1 cellular context compared by ENCODE assay signal in genomic region chr11:35403765-35404396, GRCh38.
TF ChIP-seq lines count a peak whose summit lies in the region.

No MANE protein-coding gene starts in this region.

TF ChIP-seq in HepG2, 621 proteins besides CTCF, POLR2A, EP300 and RAD21 (continued from another document):
- TF ChIP-seq ZNF234 (CRISPR knock-in tag; conservative IDR thresholded peaks at IDR 0.05) = no peak
- peak; percentile 35; the same call in 1 of the 2 replicates for TF ChIP-seq PAXIP1 (CRISPR knock-in tag; conservative IDR thresholded peaks at IDR 0.05)
- no peak for TF ChIP-seq NFYC (CRISPR knock-in tag; IDR thresholded peaks at IDR 0.05)
- no peak for TF ChIP-seq MBD4 (IDR thresholded peaks at IDR 0.05; ENCODE audit: borderline replicate concordance, low read length)
- TF ChIP-seq ZNF44 (CRISPR knock-in tag; IDR thresholded peaks at IDR 0.05) = no peak
- TF ChIP-seq NRL (CRISPR knock-in tag; IDR thresholded peaks at IDR 0.05; ENCODE audit: borderline replicate concordance) = no peak
- 0 out of 2 replicates have a peak, but pooled peaks have one; percentile 67 for TF ChIP-seq ZNF678 (CRISPR knock-in tag; IDR thresholded peaks at IDR 0.05)
- TF ChIP-seq, protein P1, sequence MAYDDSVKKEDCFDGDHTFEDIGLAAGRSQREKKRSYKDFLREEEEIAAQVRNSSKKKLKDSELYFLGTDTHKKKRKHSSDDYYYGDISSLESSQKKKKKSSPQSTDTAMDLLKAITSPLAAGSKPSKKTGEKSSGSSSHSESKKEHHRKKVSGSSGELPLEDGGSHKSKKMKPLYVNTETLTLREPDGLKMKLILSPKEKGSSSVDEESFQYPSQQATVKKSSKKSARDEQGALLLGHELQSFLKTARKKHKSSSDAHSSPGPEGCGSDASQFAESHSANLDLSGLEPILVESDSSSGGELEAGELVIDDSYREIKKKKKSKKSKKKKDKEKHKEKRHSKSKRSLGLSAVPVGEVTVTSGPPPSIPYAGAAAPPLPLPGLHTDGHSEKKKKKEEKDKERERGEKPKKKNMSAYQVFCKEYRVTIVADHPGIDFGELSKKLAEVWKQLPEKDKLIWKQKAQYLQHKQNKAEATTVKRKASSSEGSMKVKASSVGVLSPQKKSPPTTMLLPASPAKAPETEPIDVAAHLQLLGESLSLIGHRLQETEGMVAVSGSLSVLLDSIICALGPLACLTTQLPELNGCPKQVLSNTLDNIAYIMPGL (CRISPR knock-in tag; IDR thresholded peaks at IDR 0.05; ENCODE audit: borderline replicate concordance in 1 of 2, low read depth in 1 of 2) = 0 out of 4 replicates have a peak, but pooled peaks of 1 of the 2 experiments have one; percentile 19
- no peak for TF ChIP-seq ZNF800 (CRISPR knock-in tag; IDR thresholded peaks at IDR 0.05)
